In the genomic region with DNA sequence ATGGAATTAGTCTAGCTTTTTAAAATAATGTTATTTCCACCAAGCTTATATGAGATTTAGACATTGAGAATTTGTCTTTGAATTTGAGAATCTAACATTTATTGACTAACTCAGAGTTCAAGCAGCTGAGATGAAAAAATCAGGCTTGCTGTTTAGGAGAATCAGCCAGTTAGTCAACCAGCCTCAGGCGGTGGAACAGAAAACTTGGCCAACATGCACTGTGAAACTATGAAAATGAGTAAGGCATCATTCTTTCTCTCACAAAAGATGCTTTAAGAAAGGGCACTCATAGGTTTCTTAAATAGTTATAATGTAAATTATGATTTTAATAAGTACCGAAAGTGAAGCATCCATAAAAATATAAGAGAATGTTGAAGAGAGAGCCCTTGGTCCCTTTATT, we compare ENCODE assay signal across 1 cellular context.
TF ChIP-seq lines count a peak whose summit lies in the region.

No MANE protein-coding gene starts in this region.

TF ChIP-seq in GM12878, 131 proteins besides CTCF, POLR2A, EP300 and RAD21 (continued from another document):
- TF ChIP-seq, protein P1, sequence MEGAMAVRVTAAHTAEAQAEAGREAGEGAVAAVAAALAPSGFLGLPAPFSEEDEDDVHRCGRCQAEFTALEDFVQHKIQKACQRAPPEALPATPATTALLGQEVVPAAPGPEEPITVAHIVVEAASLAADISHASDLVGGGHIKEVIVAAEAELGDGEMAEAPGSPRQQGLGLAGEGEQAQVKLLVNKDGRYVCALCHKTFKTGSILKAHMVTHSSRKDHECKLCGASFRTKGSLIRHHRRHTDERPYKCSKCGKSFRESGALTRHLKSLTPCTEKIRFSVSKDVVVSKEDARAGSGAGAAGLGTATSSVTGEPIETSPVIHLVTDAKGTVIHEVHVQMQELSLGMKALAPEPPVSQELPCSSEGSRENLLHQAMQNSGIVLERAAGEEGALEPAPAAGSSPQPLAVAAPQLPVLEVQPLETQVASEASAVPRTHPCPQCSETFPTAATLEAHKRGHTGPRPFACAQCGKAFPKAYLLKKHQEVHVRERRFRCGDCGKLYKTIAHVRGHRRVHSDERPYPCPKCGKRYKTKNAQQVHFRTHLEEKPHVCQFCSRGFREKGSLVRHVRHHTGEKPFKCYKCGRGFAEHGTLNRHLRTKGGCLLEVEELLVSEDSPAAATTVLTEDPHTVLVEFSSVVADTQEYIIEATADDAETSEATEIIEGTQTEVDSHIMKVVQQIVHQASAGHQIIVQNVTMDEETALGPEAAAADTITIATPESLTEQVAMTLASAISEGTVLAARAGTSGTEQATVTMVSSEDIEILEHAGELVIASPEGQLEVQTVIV (IDR thresholded peaks at IDR 0.05; ENCODE audit: borderline replicate concordance, partially characterized antibody) = no peak
- TF ChIP-seq FOXK2 (IDR thresholded peaks at IDR 0.05) = no peak
- no peak for TF ChIP-seq KAT2A (conservative IDR thresholded peaks at IDR 0.05; ENCODE audit: control insufficient read depth, low read depth, low read length)
- TF ChIP-seq CEBPB (IDR thresholded peaks at IDR 0.05; ENCODE audit: borderline replicate concordance in 1 of 2, low read depth in 2 of 2, low read length in 2 of 2) = no peak
- TF ChIP-seq, protein P2, sequence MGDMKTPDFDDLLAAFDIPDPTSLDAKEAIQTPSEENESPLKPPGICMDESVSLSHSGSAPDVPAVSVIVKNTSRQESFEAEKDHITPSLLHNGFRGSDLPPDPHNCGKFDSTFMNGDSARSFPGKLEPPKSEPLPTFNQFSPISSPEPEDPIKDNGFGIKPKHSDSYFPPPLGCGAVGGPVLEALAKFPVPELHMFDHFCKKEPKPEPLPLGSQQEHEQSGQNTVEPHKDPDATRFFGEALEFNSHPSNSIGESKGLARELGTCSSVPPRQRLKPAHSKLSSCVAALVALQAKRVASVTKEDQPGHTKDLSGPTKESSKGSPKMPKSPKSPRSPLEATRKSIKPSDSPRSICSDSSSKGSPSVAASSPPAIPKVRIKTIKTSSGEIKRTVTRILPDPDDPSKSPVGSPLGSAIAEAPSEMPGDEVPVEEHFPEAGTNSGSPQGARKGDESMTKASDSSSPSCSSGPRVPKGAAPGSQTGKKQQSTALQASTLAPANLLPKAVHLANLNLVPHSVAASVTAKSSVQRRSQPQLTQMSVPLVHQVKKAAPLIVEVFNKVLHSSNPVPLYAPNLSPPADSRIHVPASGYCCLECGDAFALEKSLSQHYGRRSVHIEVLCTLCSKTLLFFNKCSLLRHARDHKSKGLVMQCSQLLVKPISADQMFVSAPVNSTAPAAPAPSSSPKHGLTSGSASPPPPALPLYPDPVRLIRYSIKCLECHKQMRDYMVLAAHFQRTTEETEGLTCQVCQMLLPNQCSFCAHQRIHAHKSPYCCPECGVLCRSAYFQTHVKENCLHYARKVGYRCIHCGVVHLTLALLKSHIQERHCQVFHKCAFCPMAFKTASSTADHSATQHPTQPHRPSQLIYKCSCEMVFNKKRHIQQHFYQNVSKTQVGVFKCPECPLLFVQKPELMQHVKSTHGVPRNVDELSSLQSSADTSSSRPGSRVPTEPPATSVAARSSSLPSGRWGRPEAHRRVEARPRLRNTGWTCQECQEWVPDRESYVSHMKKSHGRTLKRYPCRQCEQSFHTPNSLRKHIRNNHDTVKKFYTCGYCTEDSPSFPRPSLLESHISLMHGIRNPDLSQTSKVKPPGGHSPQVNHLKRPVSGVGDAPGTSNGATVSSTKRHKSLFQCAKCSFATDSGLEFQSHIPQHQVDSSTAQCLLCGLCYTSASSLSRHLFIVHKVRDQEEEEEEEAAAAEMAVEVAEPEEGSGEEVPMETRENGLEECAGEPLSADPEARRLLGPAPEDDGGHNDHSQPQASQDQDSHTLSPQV (IDR thresholded peaks at IDR 0.05) = no peak
- peak; percentile 36 for TF ChIP-seq FOXM1 (IDR thresholded peaks at IDR 0.05; ENCODE audit: low read depth, low read length)
- TF ChIP-seq, protein P3, sequence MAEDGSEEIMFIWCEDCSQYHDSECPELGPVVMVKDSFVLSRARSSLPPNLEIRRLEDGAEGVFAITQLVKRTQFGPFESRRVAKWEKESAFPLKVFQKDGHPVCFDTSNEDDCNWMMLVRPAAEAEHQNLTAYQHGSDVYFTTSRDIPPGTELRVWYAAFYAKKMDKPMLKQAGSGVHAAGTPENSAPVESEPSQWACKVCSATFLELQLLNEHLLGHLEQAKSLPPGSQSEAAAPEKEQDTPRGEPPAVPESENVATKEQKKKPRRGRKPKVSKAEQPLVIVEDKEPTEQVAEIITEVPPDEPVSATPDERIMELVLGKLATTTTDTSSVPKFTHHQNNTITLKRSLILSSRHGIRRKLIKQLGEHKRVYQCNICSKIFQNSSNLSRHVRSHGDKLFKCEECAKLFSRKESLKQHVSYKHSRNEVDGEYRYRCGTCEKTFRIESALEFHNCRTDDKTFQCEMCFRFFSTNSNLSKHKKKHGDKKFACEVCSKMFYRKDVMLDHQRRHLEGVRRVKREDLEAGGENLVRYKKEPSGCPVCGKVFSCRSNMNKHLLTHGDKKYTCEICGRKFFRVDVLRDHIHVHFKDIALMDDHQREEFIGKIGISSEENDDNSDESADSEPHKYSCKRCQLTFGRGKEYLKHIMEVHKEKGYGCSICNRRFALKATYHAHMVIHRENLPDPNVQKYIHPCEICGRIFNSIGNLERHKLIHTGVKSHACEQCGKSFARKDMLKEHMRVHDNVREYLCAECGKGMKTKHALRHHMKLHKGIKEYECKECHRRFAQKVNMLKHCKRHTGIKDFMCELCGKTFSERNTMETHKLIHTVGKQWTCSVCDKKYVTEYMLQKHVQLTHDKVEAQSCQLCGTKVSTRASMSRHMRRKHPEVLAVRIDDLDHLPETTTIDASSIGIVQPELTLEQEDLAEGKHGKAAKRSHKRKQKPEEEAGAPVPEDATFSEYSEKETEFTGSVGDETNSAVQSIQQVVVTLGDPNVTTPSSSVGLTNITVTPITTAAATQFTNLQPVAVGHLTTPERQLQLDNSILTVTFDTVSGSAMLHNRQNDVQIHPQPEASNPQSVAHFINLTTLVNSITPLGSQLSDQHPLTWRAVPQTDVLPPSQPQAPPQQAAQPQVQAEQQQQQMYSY (CRISPR knock-in tag; IDR thresholded peaks at IDR 0.05) = no peak
- peak; percentile 80 for TF ChIP-seq JUNB (IDR thresholded peaks at IDR 0.05)
- TF ChIP-seq, protein P4, sequence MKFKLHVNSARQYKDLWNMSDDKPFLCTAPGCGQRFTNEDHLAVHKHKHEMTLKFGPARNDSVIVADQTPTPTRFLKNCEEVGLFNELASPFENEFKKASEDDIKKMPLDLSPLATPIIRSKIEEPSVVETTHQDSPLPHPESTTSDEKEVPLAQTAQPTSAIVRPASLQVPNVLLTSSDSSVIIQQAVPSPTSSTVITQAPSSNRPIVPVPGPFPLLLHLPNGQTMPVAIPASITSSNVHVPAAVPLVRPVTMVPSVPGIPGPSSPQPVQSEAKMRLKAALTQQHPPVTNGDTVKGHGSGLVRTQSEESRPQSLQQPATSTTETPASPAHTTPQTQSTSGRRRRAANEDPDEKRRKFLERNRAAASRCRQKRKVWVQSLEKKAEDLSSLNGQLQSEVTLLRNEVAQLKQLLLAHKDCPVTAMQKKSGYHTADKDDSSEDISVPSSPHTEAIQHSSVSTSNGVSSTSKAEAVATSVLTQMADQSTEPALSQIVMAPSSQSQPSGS (IDR thresholded peaks at IDR 0.05; ENCODE audit: low read length) = peak; percentile 41
- peak; percentile 34; the same call in 1 of the 2 replicates for TF ChIP-seq RUNX3 (IDR thresholded peaks at IDR 0.05; ENCODE audit: low read length)
- no peak for TF ChIP-seq YBX1 (IDR thresholded peaks at IDR 0.05)
- TF ChIP-seq NFIC (IDR thresholded peaks at IDR 0.05; ENCODE audit: low read depth, low read length) = no peak
- TF ChIP-seq MTA3 (IDR thresholded peaks at IDR 0.05; ENCODE audit: borderline replicate concordance, low read length) = 0 out of 2 replicates have a peak, but pooled peaks have one; percentile 4
